ENCODE assay signal across 8 cellular contexts in genomic region chr13:99386911-99387788, GRCh38.
DNase-seq lines count a peak whose midpoint lies in the region; ATAC-seq and TF ChIP-seq lines count a peak whose summit lies in the region.

No MANE protein-coding gene starts in this region.

- ATAC-seq in HG02981 (IDR thresholded peaks at IDR 0.05; ENCODE audit: unreplicated experiment) (peak; percentile 61), GM21528 (IDR thresholded peaks at IDR 0.05; ENCODE audit: low FRiP score, unreplicated experiment) (no peak), HG03025 (IDR thresholded peaks at IDR 0.05; ENCODE audit: low FRiP score, unreplicated experiment) (no peak)

- H3K27ac ChIP-seq in Peyer's patch (peak overlapping the region in 2 of 4 donors; percentile 9 to 53), left ventricle myocardium inferior (replicated peaks) (no peak overlapping the region)

- TF ChIP-seq POLR2A in Peyer's patch (IDR thresholded peaks at IDR 0.05), result no peak

- intact Hi-C loops in left ventricle myocardium inferior (cut with micrococcal nuclease), result no loop called here

- H3K4me1 ChIP-seq in Peyer's patch (peaks cover 0 to 14% (median 9%) of the 10 kb centered on the region in 4 donors), left ventricle myocardium inferior (peaks cover 8% of the 10 kb centered on the region)

- H3K36me3 ChIP-seq in Peyer's patch (peaks cover 0 to 18% (median 0%) of the 10 kb centered on the region in 3 donors), left ventricle myocardium inferior (peaks cover 17% of the 10 kb centered on the region)

- no peak overlapping the region for H3K4me3 ChIP-seq in Peyer's patch
- H3K4me3 ChIP-seq in left ventricle myocardium inferior, result no peak overlapping the region

- H3K9me3 ChIP-seq in Peyer's patch (no peaks in the 10 kb centered on the region), left ventricle myocardium inferior (replicated peaks) (no peaks in the 10 kb centered on the region)

- DNase-seq in Peyer's patch, result peak; percentile 79 to 92 (median 91)
- DNase-seq in activated effector memory CD4-positive, alpha-beta T cell treated with Interleukin-2 at 50 U/mL for 16 hours, result peak; percentile 72
- DNase-seq in left ventricle myocardium inferior, result peak; percentile 45
- DNase-seq in stimulated activated CD4-positive, alpha-beta T cell treated with anti-CD3 and anti-CD28 coated beads, Interleukin-1b, Interleukin-23, amount 100 ng/mL, for 1 hour (ENCODE audit: low read depth in 2 of 2), result peak; percentile 74 to 80

- no peaks in the 10 kb centered on the region for H3K27me3 ChIP-seq in Peyer's patch
- no peaks in the 10 kb centered on the region for H3K27me3 ChIP-seq in left ventricle myocardium inferior (ENCODE audit: low read depth)

- TF ChIP-seq CTCF in GM12874 (IDR thresholded peaks at IDR 0.05; ENCODE audit: insufficient read depth, low read depth, low read length), result peak; percentile 88
- peak; percentile 46 to 90 (median 70) for TF ChIP-seq CTCF in Peyer's patch (IDR thresholded peaks at IDR 0.05)
- TF ChIP-seq CTCF in left ventricle myocardium inferior (IDR thresholded peaks at IDR 0.05; ENCODE audit: borderline replicate concordance), result peak; percentile 51
